Comparison of ENCODE assay signal across 19 cellular contexts in the genomic region with DNA sequence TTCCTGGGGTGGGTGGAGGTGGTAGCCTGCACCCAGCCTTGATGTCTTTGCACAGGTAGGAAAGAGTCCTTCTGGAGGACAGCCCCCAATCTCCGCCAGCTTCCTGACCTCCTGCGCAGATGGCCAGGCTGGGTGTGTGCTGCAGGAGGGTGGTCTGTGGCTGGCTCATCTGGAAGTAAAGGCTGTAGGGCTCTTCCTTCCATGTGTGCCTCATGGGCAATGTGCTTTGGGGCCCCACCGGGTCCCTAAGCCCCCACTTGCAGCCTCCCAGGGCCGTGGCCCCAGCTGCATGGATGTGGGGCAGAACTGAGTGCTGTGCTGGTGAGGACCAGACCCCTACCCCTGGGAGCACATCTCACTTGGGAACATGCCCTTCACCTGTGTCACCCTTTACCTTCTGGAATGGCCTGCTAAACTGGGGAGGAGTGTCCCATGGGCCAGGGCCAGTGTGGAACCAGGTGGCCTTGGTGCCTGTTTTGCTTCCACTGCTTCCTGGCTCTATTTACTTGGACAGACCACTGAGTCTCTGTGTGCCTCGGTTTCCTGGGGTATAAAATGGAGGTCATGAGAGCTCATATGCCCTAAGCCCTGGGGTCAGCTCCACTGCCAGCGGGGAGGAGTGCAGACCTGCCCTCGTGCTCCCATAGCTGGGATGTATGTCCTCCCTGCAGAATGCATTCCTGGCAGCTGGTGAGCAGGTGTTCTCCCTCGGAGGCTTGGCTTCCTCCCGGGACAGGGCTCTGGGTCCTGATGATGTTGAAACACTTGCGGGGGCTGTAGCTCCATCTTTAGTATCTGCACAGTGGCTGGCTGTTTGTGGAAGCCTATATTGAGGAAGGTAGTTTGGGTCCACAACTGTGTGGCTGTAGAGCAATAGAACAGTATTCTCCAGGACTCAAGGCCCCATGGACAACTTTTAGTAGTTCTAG. TPM values are rescaled to one million over a fixed set of nuclear protein-coding genes. Genes with fewer than 3 reads are reported as not detected.
A peak's percentile ranks its signal among the peaks of the same experiment; 100 is the strongest.
DNase-seq lines count a peak whose midpoint lies in the region; TF ChIP-seq lines count a peak whose summit lies in the region.
"Had no signal": no experiment of that assay in that cellular context is flagged by ENCODE, and none has a peak within 500 bp of the region (broad histone marks: within the 10 kb centered on the region; RNA-seq: fewer than 3 reads in every experiment).

No MANE protein-coding gene starts in this region.

- intact Hi-C loops in sigmoid colon (cut with DNase I), result no loop called here

- H3K79me2 ChIP-seq in H9 (ENCODE audit: insufficient read depth, low read length), result peaks cover 1% of the 10 kb centered on the region; the same call in 1 of the 2 replicates

- no peak for TF ChIP-seq EP300 in sigmoid colon (IDR thresholded peaks at IDR 0.05)

- TF ChIP-seq POLR2A in sigmoid colon (IDR thresholded peaks at IDR 0.05), result no peak

- H2BK15ac ChIP-seq in H9 (ENCODE audit: low read depth, low read length), result no peak overlapping the region

- H4K5ac ChIP-seq in H9 (ENCODE audit: insufficient read length, low read depth, low read length), result no peak overlapping the region

- no peaks in the 10 kb centered on the region for H3K9me3 Mint-ChIP-seq in H9
- H3K9me3 Mint-ChIP-seq: activated CD4-positive, alpha-beta memory T cell treated with anti-CD3 and anti-CD28 coated beads, Interleukin-2, amount 10 ng/mL, durations not matched to agents 7 days and 5 days; activated naive CD4-positive, alpha-beta T cell treated with anti-CD3 and anti-CD28 coated beads, Interleukin-2, amount 50 U/mL, for 72 hours; naive thymus-derived CD4-positive, alpha-beta T cell; T-helper 2 cell treated with Interferon-gamma antibody and Interleukin-4, amounts not matched to agents 5 μg/mL and 100 μg/mL, for 36 hours had no signal

- no peak overlapping the region for H4K8ac ChIP-seq in H9 (replicated peaks; ENCODE audit: insufficient read length, low read depth, low read length)

- H4K91ac ChIP-seq in H9 (ENCODE audit: insufficient read length, low read depth, low read length), result no peak overlapping the region

- no peak overlapping the region for H3K4ac ChIP-seq in H9 (ENCODE audit: low read depth, low read length)

- no peaks in the 10 kb centered on the region for H3K9me3 ChIP-seq in BLaER1 treated with 17β-estradiol and CSF1 and Interleukin-3, amounts not matched to agents 10 nM and 100 nM (replicated peaks in 1 of 11)
- H3K9me3 ChIP-seq in H9 (ENCODE audit: control insufficient read depth, low read depth, low read length) (no peaks in the 10 kb centered on the region), sigmoid colon (no peaks in the 10 kb centered on the region)

- H3K36me3 Mint-ChIP-seq in H9 (ENCODE audit: insufficient read depth in 1 of 3, low read depth in 3 of 3), result peaks cover 0 to 2% (median 0%) of the 10 kb centered on the region in 3 experiments; a peak in 2 of 7 replicates
- H3K36me3 Mint-ChIP-seq: activated naive CD4-positive, alpha-beta T cell treated with anti-CD3 and anti-CD28 coated beads, Interleukin-2, amount 50 U/mL, for 72 hours had no signal

- H2BK5ac ChIP-seq in H9 (ENCODE audit: insufficient read length, low read length), result no peak overlapping the region

- H3K23ac ChIP-seq in H9 (ENCODE audit: insufficient read length, low read depth, low read length), result no peak overlapping the region

- H3K23me2 ChIP-seq in H9 (ENCODE audit: insufficient read length, low read depth, low read length, poor library complexity, severe bottlenecking), result no peaks in the 10 kb centered on the region

- H3K4me1 ChIP-seq in BLaER1 treated with 17β-estradiol and CSF1 and Interleukin-3, amounts not matched to agents 10 nM and 100 nM, result peaks cover 47 to 100% (median 100%) of the 10 kb centered on the region in 10 experiments
- H3K4me1 ChIP-seq in H9 (ENCODE audit: insufficient read depth, low read length), result no peaks in the 10 kb centered on the region
- peaks cover 0 to 76% (median 50%) of the 10 kb centered on the region in 4 donors for H3K4me1 ChIP-seq in sigmoid colon

- no peak overlapping the region for H3T11ph ChIP-seq in H9 (ENCODE audit: low read length)

- H2BK120ac ChIP-seq in H9 (ENCODE audit: low read depth, low read length, poor library complexity, severe bottlenecking), result no peak overlapping the region

- no peak overlapping the region; the same call in 1 of the 2 replicates for H3K14ac ChIP-seq in H9 (ENCODE audit: insufficient read depth, low read length)

- no peaks in the 10 kb centered on the region for H3K27me3 Mint-ChIP-seq in H9 (ENCODE audit: low read depth)
- H3K27me3 Mint-ChIP-seq: activated CD4-positive, alpha-beta memory T cell treated with anti-CD3 and anti-CD28 coated beads, Interleukin-2, amount 10 ng/mL, durations not matched to agents 7 days and 5 days; naive thymus-derived CD4-positive, alpha-beta T cell had no signal

- peaks cover 13 to 14% of the 10 kb centered on the region in 2 experiments for H3K4me1 Mint-ChIP-seq in H9

- H2AK5ac ChIP-seq in H9 (ENCODE audit: insufficient read length, low read length), result no peak overlapping the region

- no peak overlapping the region for H3K56ac ChIP-seq in H9 (ENCODE audit: insufficient read length, low read depth, low read length)

- H3K36me3 ChIP-seq in BLaER1 treated with 17β-estradiol and CSF1 and Interleukin-3, amounts not matched to agents 10 nM and 100 nM, result peaks cover 0 to 50% (median 19%) of the 10 kb centered on the region in 11 experiments; a peak in 16 of 22 replicates
- peaks cover 0 to 6% (median 0%) of the 10 kb centered on the region in 4 donors for H3K36me3 ChIP-seq in sigmoid colon

- peaks cover 8% of the 10 kb centered on the region for H3K79me1 ChIP-seq in H9 (ENCODE audit: insufficient read depth, low read depth, low read length, poor library complexity, severe bottlenecking)

- no peak overlapping the region for H2AFZ ChIP-seq in H9 (ENCODE audit: low read length)
- H2AFZ ChIP-seq: GM23248, hepatocyte, parathyroid adenoma had no signal

- WGBS in H9 (ENCODE audit: extremely low coverage, insufficient read length, low lambda C conversion rate), result no CpG with 5 or more reads among the region's 10 CpGs
- 82% methylated on average over 10 of the region's 10 CpGs for WGBS in sigmoid colon, 2 donors

- H3K4me2 ChIP-seq in BLaER1 treated with 17β-estradiol and CSF1 and Interleukin-3, amounts not matched to agents 10 nM and 100 nM, result peak overlapping the region; percentile 15 to 93 (median 84); a peak in 21 of 22 replicates
- H3K4me2 ChIP-seq in H9 (ENCODE audit: insufficient read depth, insufficient read length, low read length), result no peak overlapping the region
- H3K4me2 ChIP-seq: hepatocyte had no signal

- H2BK12ac ChIP-seq in H9 (ENCODE audit: insufficient read length, low read depth, low read length), result no peak overlapping the region

- DNase-seq in H9 (peak; percentile 24), epithelial cell of prostate (ENCODE audit: low read depth, low spot score) (no peak), sigmoid colon (peak; percentile 36), SKM-1 (lab: John Stamatoyannopoulos, UW; ENCODE audit: unreplicated experiment) (no peak), GDM1 (lab: John Stamatoyannopoulos, UW) (no peak)
- no peak for DNase-seq in stimulated activated CD4-positive, alpha-beta T cell treated with anti-CD3 and anti-CD28 coated beads, Interleukin-4, amount 100 ng/mL, for 1 hour
- DNase-seq: activated CD4-positive, alpha-beta memory T cell treated with anti-CD3 and anti-CD28 coated beads, Interleukin-2, amount 10 ng/mL, durations not matched to agents 7 days and 5 days; activated CD4-positive, CD25-positive, alpha-beta regulatory T cell; GM23248; KBM-7; naive thymus-derived CD4-positive, alpha-beta T cell; NCI-H1092 treated with DMSO at 0.1 percent for 48 hours; NCI-H526 had no signal

- peaks cover 83 to 100% (median 97%) of the 10 kb centered on the region in 11 experiments; a peak in 21 of 22 replicates for H4K20me1 ChIP-seq in BLaER1 treated with 17β-estradiol and CSF1 and Interleukin-3, amounts not matched to agents 10 nM and 100 nM
- no peaks in the 10 kb centered on the region for H4K20me1 ChIP-seq in H9 (ENCODE audit: control insufficient read depth, insufficient read depth, insufficient read length)

- H2BK20ac ChIP-seq in H9 (ENCODE audit: low read depth, low read length, poor library complexity, severe bottlenecking), result no peak overlapping the region

- no peak overlapping the region for H3K4me3 Mint-ChIP-seq in H9
- H3K4me3 Mint-ChIP-seq: activated CD4-positive, alpha-beta memory T cell treated with anti-CD3 and anti-CD28 coated beads, Interleukin-2, amount 10 ng/mL, durations not matched to agents 7 days and 5 days; naive thymus-derived CD4-positive, alpha-beta T cell; T-helper 2 cell treated with Interferon-gamma antibody and Interleukin-4, amounts not matched to agents 5 μg/mL and 100 μg/mL, for 36 hours had no signal

- peak overlapping the region in 3 of 11 experiments; percentile 26 to 65 (median 49); a peak in 4 of 22 replicates for H3K9ac ChIP-seq in BLaER1 treated with 17β-estradiol and CSF1 and Interleukin-3, amounts not matched to agents 10 nM and 100 nM
- no peak overlapping the region for H3K9ac ChIP-seq in H9 (ENCODE audit: extremely low read depth, insufficient read length, low read length)
- H3K9ac ChIP-seq: GM23248, parathyroid adenoma had no signal

- TF ChIP-seq CTCF in H9 (conservative IDR thresholded peaks at IDR 0.05) (no peak), sigmoid colon (IDR thresholded peaks at IDR 0.05) (no peak)

- no peak overlapping the region for H3K18ac ChIP-seq in H9 (ENCODE audit: insufficient read length, low read depth, low read length)

- peak overlapping the region in 6 of 11 experiments; percentile 6 to 79 (median 66); a peak in 9 of 22 replicates for H3K27ac ChIP-seq in BLaER1 treated with 17β-estradiol and CSF1 and Interleukin-3, amounts not matched to agents 10 nM and 100 nM
- H3K27ac ChIP-seq in H9 (ENCODE audit: insufficient read length, low read depth, low read length), result no peak overlapping the region
- H3K27ac ChIP-seq in epithelial cell of prostate, result peak overlapping the region; percentile 42
- no peak overlapping the region for H3K27ac ChIP-seq in sigmoid colon
- H3K27ac ChIP-seq: GM23248, hepatocyte, parathyroid adenoma had no signal

- no peaks in the 10 kb centered on the region for H3K27me3 ChIP-seq in BLaER1 treated with 17β-estradiol and CSF1 and Interleukin-3, amounts not matched to agents 10 nM and 100 nM
- H3K27me3 ChIP-seq in H9 (ENCODE audit: insufficient read depth, low read length) (no peaks in the 10 kb centered on the region), sigmoid colon (no peaks in the 10 kb centered on the region)
- H3K27me3 ChIP-seq: hepatocyte had no signal

- H3K4me3 ChIP-seq in BLaER1 treated with 17β-estradiol and CSF1 and Interleukin-3, amounts not matched to agents 10 nM and 100 nM, result no peak overlapping the region; a peak in 1 of 20 replicates
- no peak overlapping the region for H3K4me3 ChIP-seq in sigmoid colon
- H3K4me3 ChIP-seq: GM23248, hepatocyte, skin epidermis had no signal

- H3K27ac Mint-ChIP-seq in H9, result peak overlapping the region in 1 of 3 experiments; percentile 53; a peak in 3 of 7 replicates
- H3K27ac Mint-ChIP-seq: activated CD4-positive, alpha-beta memory T cell treated with anti-CD3 and anti-CD28 coated beads, Interleukin-2, amount 10 ng/mL, durations not matched to agents 7 days and 5 days; T-helper 2 cell treated with Interferon-gamma antibody and Interleukin-4, amounts not matched to agents 5 μg/mL and 100 μg/mL, for 36 hours had no signal

RNA-seq across cellular contexts. Expression of a gene that starts 18.0 kb away (rescaled TPM):
- 129 and 132 TPM in 2 replicates for total RNA-seq in H9 (2021)
- 100 to 1,000 TPM in 1 of 4 donors, 10 to 100 TPM in 3; 59.6 to 101 (median 80.4) TPM for total RNA-seq in sigmoid colon
- polyA plus RNA-seq in sigmoid colon, result 100 to 1,000 TPM in 1 of 3 donors, 10 to 100 TPM in 2; 43.2 to 113 (median 67.9) TPM

Comparison
In these comparisons a context has a peak if more than half of its experiments do, and no peak if none do; other contexts are left out.
1. H3K27ac ChIP-seq: peak in BLaER1 treated with 17β-estradiol and CSF1 and Interleukin-3, amounts not matched to agents 10 nM and 100 nM (6 of 11) and epithelial cell of prostate (single experiment); none in H9 (single experiment) and sigmoid colon (0 of 4).
2. DNase-seq: peak in H9 (single experiment) and sigmoid colon (single experiment); none in epithelial cell of prostate (single experiment), stimulated activated CD4-positive, alpha-beta T cell treated with anti-CD3 and anti-CD28 coated beads, Interleukin-4, amount 100 ng/mL, for 1 hour (single experiment), SKM-1 (single experiment) and GDM1 (single experiment).